In the genomic region with DNA sequence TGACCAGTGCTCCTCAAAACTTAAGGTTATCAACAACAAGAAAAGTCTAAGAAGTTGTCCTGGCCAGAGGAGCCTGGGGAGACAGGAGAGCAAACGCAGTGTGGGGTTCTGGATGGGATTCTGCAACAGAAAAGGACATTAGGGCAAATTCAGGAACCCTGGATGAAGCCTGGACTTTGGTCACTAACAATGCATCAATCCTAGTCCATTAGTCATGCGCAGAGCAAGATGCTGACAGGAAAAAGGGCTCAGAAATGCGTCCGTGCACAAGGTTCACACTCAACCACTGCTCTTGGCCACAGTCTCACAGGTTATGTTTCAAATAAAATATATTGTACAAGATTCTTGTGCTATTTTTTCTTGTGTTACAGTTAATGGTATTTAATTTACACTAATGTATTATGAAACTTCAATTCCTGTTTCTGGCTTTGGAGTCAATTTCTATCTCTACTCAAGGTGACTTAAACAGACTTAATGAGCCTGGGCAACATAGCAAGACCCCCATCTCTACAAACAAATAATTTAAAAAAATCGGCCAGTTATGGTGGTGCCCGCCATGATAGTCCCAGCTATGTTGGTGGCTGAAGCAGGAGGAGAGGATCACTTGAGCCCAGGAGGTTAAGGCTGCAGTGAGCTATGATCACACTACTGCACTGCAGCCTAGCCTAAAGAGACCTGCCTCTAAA, we compare ENCODE assay signal across 2 cellular contexts.
TF ChIP-seq lines count a peak whose summit lies in the region.

No MANE protein-coding gene starts in this region.

TF ChIP-seq in K562, 482 proteins besides CTCF, POLR2A, EP300 and RAD21 (continues in another document):
- TF ChIP-seq ZC3H4 (CRISPR knock-in tag; IDR thresholded peaks at IDR 0.05; ENCODE audit: borderline replicate concordance) (no peak), MEIS2 (IDR thresholded peaks at IDR 0.05; ENCODE audit: partially characterized antibody) (peak; percentile 16), GATAD2A (IDR thresholded peaks at IDR 0.05) (no peak), ZNF57 (CRISPR knock-in tag; IDR thresholded peaks at IDR 0.05) (no peak), ETV1 (tag; conservative IDR thresholded peaks at IDR 0.05; ENCODE audit: low read depth) (peak; percentile 19; the same call in 1 of the 2 replicates), MAFG (tag; conservative IDR thresholded peaks at IDR 0.05) (no peak), CBX1 (IDR thresholded peaks at IDR 0.05; ENCODE audit: low read depth) (no peak), ZSCAN32 (CRISPR knock-in tag; IDR thresholded peaks at IDR 0.05) (no peak), COPS2 (conservative IDR thresholded peaks at IDR 0.05) (no peak)
- TF ChIP-seq, protein P1, sequence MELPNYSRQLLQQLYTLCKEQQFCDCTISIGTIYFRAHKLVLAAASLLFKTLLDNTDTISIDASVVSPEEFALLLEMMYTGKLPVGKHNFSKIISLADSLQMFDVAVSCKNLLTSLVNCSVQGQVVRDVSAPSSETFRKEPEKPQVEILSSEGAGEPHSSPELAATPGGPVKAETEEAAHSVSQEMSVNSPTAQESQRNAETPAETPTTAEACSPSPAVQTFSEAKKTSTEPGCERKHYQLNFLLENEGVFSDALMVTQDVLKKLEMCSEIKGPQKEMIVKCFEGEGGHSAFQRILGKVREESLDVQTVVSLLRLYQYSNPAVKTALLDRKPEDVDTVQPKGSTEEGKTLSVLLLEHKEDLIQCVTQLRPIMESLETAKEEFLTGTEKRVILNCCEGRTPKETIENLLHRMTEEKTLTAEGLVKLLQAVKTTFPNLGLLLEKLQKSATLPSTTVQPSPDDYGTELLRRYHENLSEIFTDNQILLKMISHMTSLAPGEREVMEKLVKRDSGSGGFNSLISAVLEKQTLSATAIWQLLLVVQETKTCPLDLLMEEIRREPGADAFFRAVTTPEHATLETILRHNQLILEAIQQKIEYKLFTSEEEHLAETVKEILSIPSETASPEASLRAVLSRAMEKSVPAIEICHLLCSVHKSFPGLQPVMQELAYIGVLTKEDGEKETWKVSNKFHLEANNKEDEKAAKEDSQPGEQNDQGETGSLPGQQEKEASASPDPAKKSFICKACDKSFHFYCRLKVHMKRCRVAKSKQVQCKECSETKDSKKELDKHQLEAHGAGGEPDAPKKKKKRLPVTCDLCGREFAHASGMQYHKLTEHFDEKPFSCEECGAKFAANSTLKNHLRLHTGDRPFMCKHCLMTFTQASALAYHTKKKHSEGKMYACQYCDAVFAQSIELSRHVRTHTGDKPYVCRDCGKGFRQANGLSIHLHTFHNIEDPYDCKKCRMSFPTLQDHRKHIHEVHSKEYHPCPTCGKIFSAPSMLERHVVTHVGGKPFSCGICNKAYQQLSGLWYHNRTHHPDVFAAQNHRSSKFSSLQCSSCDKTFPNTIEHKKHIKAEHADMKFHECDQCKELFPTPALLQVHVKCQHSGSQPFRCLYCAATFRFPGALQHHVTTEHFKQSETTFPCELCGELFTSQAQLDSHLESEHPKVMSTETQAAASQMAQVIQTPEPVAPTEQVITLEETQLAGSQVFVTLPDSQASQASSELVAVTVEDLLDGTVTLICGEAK (IDR thresholded peaks at IDR 0.05), result no peak
- TF ChIP-seq, protein P1 (CRISPR knock-in tag; IDR thresholded peaks at IDR 0.05), result peak; percentile 50; the same call in 1 of the 2 replicates
- TF ChIP-seq, protein P2, sequence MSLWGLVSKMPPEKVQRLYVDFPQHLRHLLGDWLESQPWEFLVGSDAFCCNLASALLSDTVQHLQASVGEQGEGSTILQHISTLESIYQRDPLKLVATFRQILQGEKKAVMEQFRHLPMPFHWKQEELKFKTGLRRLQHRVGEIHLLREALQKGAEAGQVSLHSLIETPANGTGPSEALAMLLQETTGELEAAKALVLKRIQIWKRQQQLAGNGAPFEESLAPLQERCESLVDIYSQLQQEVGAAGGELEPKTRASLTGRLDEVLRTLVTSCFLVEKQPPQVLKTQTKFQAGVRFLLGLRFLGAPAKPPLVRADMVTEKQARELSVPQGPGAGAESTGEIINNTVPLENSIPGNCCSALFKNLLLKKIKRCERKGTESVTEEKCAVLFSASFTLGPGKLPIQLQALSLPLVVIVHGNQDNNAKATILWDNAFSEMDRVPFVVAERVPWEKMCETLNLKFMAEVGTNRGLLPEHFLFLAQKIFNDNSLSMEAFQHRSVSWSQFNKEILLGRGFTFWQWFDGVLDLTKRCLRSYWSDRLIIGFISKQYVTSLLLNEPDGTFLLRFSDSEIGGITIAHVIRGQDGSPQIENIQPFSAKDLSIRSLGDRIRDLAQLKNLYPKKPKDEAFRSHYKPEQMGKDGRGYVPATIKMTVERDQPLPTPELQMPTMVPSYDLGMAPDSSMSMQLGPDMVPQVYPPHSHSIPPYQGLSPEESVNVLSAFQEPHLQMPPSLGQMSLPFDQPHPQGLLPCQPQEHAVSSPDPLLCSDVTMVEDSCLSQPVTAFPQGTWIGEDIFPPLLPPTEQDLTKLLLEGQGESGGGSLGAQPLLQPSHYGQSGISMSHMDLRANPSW (CRISPR knock-in tag; IDR thresholded peaks at IDR 0.05), result no peak
- TF ChIP-seq, protein P3, sequence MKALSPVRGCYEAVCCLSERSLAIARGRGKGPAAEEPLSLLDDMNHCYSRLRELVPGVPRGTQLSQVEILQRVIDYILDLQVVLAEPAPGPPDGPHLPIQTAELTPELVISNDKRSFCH (CRISPR knock-in tag; IDR thresholded peaks at IDR 0.05), result 0 out of 2 replicates have a peak, but pooled peaks have one; percentile 17
- TF ChIP-seq, protein P3 (tag; IDR thresholded peaks at IDR 0.05), result no peak

TF ChIP-seq in HepG2, 621 proteins besides CTCF, POLR2A, EP300 and RAD21 (continues in another document):
- TF ChIP-seq, protein P4, sequence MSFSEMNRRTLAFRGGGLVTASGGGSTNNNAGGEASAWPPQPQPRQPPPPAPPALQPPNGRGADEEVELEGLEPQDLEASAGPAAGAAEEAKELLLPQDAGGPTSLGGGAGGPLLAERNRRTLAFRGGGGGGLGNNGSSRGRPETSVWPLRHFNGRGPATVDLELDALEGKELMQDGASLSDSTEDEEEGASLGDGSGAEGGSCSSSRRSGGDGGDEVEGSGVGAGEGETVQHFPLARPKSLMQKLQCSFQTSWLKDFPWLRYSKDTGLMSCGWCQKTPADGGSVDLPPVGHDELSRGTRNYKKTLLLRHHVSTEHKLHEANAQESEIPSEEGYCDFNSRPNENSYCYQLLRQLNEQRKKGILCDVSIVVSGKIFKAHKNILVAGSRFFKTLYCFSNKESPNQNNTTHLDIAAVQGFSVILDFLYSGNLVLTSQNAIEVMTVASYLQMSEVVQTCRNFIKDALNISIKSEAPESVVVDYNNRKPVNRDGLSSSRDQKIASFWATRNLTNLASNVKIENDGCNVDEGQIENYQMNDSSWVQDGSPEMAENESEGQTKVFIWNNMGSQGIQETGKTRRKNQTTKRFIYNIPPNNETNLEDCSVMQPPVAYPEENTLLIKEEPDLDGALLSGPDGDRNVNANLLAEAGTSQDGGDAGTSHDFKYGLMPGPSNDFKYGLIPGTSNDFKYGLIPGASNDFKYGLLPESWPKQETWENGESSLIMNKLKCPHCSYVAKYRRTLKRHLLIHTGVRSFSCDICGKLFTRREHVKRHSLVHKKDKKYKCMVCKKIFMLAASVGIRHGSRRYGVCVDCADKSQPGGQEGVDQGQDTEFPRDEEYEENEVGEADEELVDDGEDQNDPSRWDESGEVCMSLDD (CRISPR knock-in tag; IDR thresholded peaks at IDR 0.05; ENCODE audit: borderline replicate concordance), result peak; percentile 54; the same call in 1 of the 2 replicates
- no peak for TF ChIP-seq LCORL (IDR thresholded peaks at IDR 0.05)
- TF ChIP-seq LCORL (CRISPR knock-in tag; IDR thresholded peaks at IDR 0.05), result peak; percentile 45; the same call in 1 of the 2 replicates
- TF ChIP-seq ZNF331 (CRISPR knock-in tag; IDR thresholded peaks at IDR 0.05), result peak; percentile 16; the same call in 1 of the 2 replicates
- TF ChIP-seq KAT2B (IDR thresholded peaks at IDR 0.05; ENCODE audit: borderline replicate concordance, low read depth, low read length), result no peak
- TF ChIP-seq KLF16 (CRISPR knock-in tag; IDR thresholded peaks at IDR 0.05), result no peak
- no peak for TF ChIP-seq SETDB1 (CRISPR knock-in tag; IDR thresholded peaks at IDR 0.05; ENCODE audit: borderline replicate concordance)
- TF ChIP-seq HNF4G (IDR thresholded peaks at IDR 0.05; ENCODE audit: borderline replicate concordance, low read depth, low read length), result peak; percentile 82
- peak; percentile 62; the same call in 1 of the 2 replicates for TF ChIP-seq HNF4G (CRISPR knock-in tag; IDR thresholded peaks at IDR 0.05; ENCODE audit: borderline replicate concordance, low read depth)
- TF ChIP-seq RAD51 (IDR thresholded peaks at IDR 0.05; ENCODE audit: borderline replicate concordance), result no peak
- TF ChIP-seq, protein P5, sequence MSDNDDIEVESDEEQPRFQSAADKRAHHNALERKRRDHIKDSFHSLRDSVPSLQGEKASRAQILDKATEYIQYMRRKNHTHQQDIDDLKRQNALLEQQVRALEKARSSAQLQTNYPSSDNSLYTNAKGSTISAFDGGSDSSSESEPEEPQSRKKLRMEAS (IDR thresholded peaks at IDR 0.05), result peak; percentile 45; the same call in 1 of the 2 replicates
- 0 out of 2 replicates have a peak, but pooled peaks have one; percentile 25 for TF ChIP-seq MEF2D (CRISPR knock-in tag; IDR thresholded peaks at IDR 0.05)
- TF ChIP-seq, protein P6, sequence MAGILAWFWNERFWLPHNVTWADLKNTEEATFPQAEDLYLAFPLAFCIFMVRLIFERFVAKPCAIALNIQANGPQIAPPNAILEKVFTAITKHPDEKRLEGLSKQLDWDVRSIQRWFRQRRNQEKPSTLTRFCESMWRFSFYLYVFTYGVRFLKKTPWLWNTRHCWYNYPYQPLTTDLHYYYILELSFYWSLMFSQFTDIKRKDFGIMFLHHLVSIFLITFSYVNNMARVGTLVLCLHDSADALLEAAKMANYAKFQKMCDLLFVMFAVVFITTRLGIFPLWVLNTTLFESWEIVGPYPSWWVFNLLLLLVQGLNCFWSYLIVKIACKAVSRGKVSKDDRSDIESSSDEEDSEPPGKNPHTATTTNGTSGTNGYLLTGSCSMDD (CRISPR knock-in tag; IDR thresholded peaks at IDR 0.05), result no peak
- peak; percentile 46; the same call in 1 of the 2 replicates for TF ChIP-seq ZMYM3 (CRISPR knock-in tag; IDR thresholded peaks at IDR 0.05)
- TF ChIP-seq SOX6 (IDR thresholded peaks at IDR 0.05), result no peak
- TF ChIP-seq SOX6 (CRISPR knock-in tag; IDR thresholded peaks at IDR 0.05), result peak; percentile 31; the same call in 1 of the 2 replicates
- TF ChIP-seq SRSF9 (IDR thresholded peaks at IDR 0.05; ENCODE audit: borderline replicate concordance, insufficient read depth, low read depth, low read length, poor library complexity, severe bottlenecking), result no peak
- peak; percentile 23; the same call in 1 of the 2 replicates for TF ChIP-seq SOX5 (CRISPR knock-in tag; IDR thresholded peaks at IDR 0.05; ENCODE audit: borderline replicate concordance)
- no peak for TF ChIP-seq RFX3 (CRISPR knock-in tag; IDR thresholded peaks at IDR 0.05)
- TF ChIP-seq, protein P7, sequence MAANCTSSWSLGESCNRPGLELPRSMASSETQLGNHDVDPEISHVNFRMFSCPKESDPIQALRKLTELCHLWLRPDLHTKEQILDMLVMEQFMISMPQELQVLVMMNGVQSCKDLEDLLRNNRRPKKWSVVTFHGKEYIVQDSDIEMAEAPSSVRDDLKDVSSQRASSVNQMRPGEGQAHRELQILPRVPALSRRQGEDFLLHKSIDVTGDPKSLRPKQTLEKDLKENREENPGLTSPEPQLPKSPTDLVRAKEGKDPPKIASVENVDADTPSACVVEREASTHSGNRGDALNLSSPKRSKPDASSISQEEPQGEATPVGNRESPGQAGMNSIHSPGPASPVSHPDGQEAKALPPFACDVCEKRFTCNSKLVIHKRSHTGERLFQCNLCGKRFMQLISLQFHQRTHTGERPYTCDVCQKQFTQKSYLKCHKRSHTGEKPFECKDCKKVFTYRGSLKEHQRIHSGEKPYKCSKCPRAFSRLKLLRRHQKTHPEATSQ (CRISPR knock-in tag; IDR thresholded peaks at IDR 0.05; ENCODE audit: borderline replicate concordance), result no peak
- TF ChIP-seq, protein P8, sequence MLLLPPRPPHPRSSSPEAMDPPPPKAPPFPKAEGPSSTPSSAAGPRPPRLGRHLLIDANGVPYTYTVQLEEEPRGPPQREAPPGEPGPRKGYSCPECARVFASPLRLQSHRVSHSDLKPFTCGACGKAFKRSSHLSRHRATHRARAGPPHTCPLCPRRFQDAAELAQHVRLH (CRISPR knock-in tag; IDR thresholded peaks at IDR 0.05; ENCODE audit: borderline replicate concordance, low read depth), result no peak
- no peak; the same call in 1 of the 2 replicates for TF ChIP-seq RARA (CRISPR knock-in tag; IDR thresholded peaks at IDR 0.05)
- TF ChIP-seq ZNF563 (CRISPR knock-in tag; IDR thresholded peaks at IDR 0.05), result no peak
